In the genomic region with DNA sequence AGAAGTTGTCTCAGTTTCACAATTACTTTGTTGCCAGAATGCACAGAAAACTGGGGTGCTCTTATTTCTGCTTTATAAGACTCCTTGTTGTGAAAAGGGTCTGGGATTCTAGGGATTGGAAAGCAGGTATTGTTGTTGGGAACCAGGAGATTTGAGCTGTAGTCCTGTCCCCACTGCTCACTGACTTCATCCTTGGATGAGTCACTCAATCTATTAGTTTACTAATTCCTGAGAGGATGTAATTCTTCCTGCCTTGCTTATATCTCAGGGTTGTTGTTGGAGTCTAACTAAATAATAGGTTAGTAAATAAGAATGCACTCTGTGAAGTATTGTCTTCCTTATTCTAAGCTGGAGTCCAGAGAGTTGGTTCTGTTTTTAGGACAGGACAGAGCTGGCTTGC, we compare ENCODE assay signal across 18 cellular contexts.
DNase-seq lines count a peak whose midpoint lies in the region; ATAC-seq and TF ChIP-seq lines count a peak whose summit lies in the region.
"Had no signal": no experiment of that assay in that cellular context is flagged by ENCODE, and none has a peak within 500 bp of the region (broad histone marks: within the 10 kb centered on the region; RNA-seq: fewer than 3 reads in every experiment).

No MANE protein-coding gene starts in this region.

- ATAC-seq in PC-3, result peak; percentile 69
- ATAC-seq in HG03378 (IDR thresholded peaks at IDR 0.05; ENCODE audit: unreplicated experiment), result no peak

- no peaks in the 10 kb centered on the region for H3K9me2 ChIP-seq in PC-3 (replicated peaks; ENCODE audit: low read length)

- peak overlapping the region; percentile 41; the same call in 1 of the 2 replicates for H3K4me3 ChIP-seq in PC-3 (ENCODE audit: low read length)
- H3K4me3 ChIP-seq in esophagus muscularis mucosa, result no peak overlapping the region
- no peak overlapping the region for H3K4me3 ChIP-seq in smooth muscle cell
- H3K4me3 ChIP-seq: SJCRH30 had no signal

- H3K27me3 ChIP-seq in PC-3 (ENCODE audit: low read length), result peaks cover 20% of the 10 kb centered on the region
- H3K27me3 ChIP-seq in esophagus muscularis mucosa, result no peaks in the 10 kb centered on the region
- H3K27me3 ChIP-seq in smooth muscle cell (ENCODE audit: low read depth), result peaks cover 4% of the 10 kb centered on the region
- H3K27me3 ChIP-seq: SJCRH30 had no signal

- no peak overlapping the region for H2AFZ ChIP-seq in PC-3 (ENCODE audit: low read length)
- H2AFZ ChIP-seq in smooth muscle cell (ENCODE audit: low read depth), result no peak overlapping the region

- BruUV-seq in PC-3 (replicated peaks; lab: Mats Ljungman, UMichigan), result no TSS peak

- DNase-seq in H4 (ENCODE audit: low spot score) (peak; percentile 18), PC-3 (peak; percentile 70), esophagus muscularis mucosa (ENCODE audit: extremely low spot score) (peak; percentile 24), smooth muscle cell (lab: John Stamatoyannopoulos, UW; ENCODE audit: unreplicated experiment) (no peak), GM10248 (ENCODE audit: extremely low spot score) (no peak)
- DNase-seq in activated effector memory CD4-positive, alpha-beta T cell treated with Interleukin-2 at 50 U/mL for 16 hours, result no peak
- DNase-seq: Caco-2; CD4-positive, alpha-beta T cell; GOT3; IMR-90; MM.1S; NCI-H1092; NCI-H2227 treated with DMSO at 0.1 percent for 48 hours; NCI-H510A treated with DMSO at 0.1 percent for 48 hours; NCI-H774; T-helper 2 cell had no signal

- peak overlapping the region; percentile 79 for H3K4me2 ChIP-seq in PC-3 (ENCODE audit: low read length)
- H3K4me2 ChIP-seq in smooth muscle cell, result no peak overlapping the region

- TF ChIP-seq CTCF in PC-3 (conservative IDR thresholded peaks at IDR 0.05; ENCODE audit: low read depth, low read length), result no peak
- TF ChIP-seq CTCF in esophagus muscularis mucosa (IDR thresholded peaks at IDR 0.05), result no peak
- TF ChIP-seq CTCF in smooth muscle cell (IDR thresholded peaks at IDR 0.05; ENCODE audit: borderline replicate concordance, insufficient read depth, poor library complexity, severe bottlenecking), result no peak
- no peak for TF ChIP-seq CTCF in GM10248 (IDR thresholded peaks at IDR 0.05; ENCODE audit: control extremely low read depth, extremely low read depth, low read depth, missing control alignments)

- H3K79me2 ChIP-seq in PC-3 (ENCODE audit: low read length) (no peaks in the 10 kb centered on the region), smooth muscle cell (ENCODE audit: low read depth) (no peaks in the 10 kb centered on the region)

- H3K9ac ChIP-seq in PC-3 (ENCODE audit: low read length), result peak overlapping the region; percentile 53
- H3K9ac ChIP-seq in smooth muscle cell (ENCODE audit: low read depth), result peak overlapping the region; percentile 37

- H3K4me1 ChIP-seq in PC-3 (ENCODE audit: insufficient read depth, low read length), result peaks cover 25% of the 10 kb centered on the region
- H3K4me1 ChIP-seq in esophagus muscularis mucosa, result peaks cover 0 to 6% (median 4%) of the 10 kb centered on the region in 4 donors
- H3K4me1 ChIP-seq in smooth muscle cell (ENCODE audit: low read depth), result no peaks in the 10 kb centered on the region
- H3K4me1 ChIP-seq: SJCRH30 had no signal

- H3F3A ChIP-seq in PC-3 (ENCODE audit: low read length, unreplicated experiment) (no peaks in the 10 kb centered on the region), smooth muscle cell (ENCODE audit: low read depth) (no peaks in the 10 kb centered on the region)

- no peaks in the 10 kb centered on the region for H3K9me3 ChIP-seq in PC-3 (ENCODE audit: low read length)
- no peaks in the 10 kb centered on the region for H3K9me3 ChIP-seq in esophagus muscularis mucosa
- H3K9me3 ChIP-seq in smooth muscle cell (replicated peaks; ENCODE audit: low read depth), result no peaks in the 10 kb centered on the region
- H3K9me3 ChIP-seq: Caco-2, SJCRH30 had no signal

- no peaks in the 10 kb centered on the region for H3K36me3 ChIP-seq in PC-3 (ENCODE audit: low read depth, low read length)
- no peaks in the 10 kb centered on the region for H3K36me3 ChIP-seq in esophagus muscularis mucosa
- no peaks in the 10 kb centered on the region for H3K36me3 ChIP-seq in smooth muscle cell (ENCODE audit: low read depth)
- H3K36me3 ChIP-seq: SJCRH30 had no signal

- H3K27ac ChIP-seq in PC-3 (ENCODE audit: low read length), result peak overlapping the region; percentile 85
- H3K27ac ChIP-seq in esophagus muscularis mucosa (replicated peaks in 1 of 4), result no peak overlapping the region
- peak overlapping the region; percentile 69 for H3K27ac ChIP-seq in smooth muscle cell (ENCODE audit: low read depth)
- H3K27ac ChIP-seq: SJCRH30 had no signal

- intact Hi-C loops in PC-3 (cut with micrococcal nuclease) (no loop called here), esophagus muscularis mucosa (cut with DNase I) (no loop called here)

- POLR2A ChIA-PET in PC-3 (lab: Charles Lee; ENCODE audit: unreplicated experiment) (interaction anchor here (0.5 kb wide), 1 partner anchor 95 kb away, joined by 4 read pairs; no protein-coding TSS in a partner anchor), GM10248 (lab: Yijun Ruan, JAX) (no interaction called here)

- TF ChIP-seq POLR2A in esophagus muscularis mucosa (IDR thresholded peaks at IDR 0.05; ENCODE audit: low read depth), result no peak

- no peaks in the 10 kb centered on the region for H4K20me1 ChIP-seq in PC-3 (ENCODE audit: low read length)
- H4K20me1 ChIP-seq in smooth muscle cell (ENCODE audit: low read depth), result no peaks in the 10 kb centered on the region

- CTCF ChIA-PET in PC-3 (lab: Charles Lee) (no interaction called here), GM10248 (lab: Yijun Ruan, JAX) (interaction anchor here (0.8 to 1.6 kb wide), 4 partner anchors 15 to 233 kb away, joined by 3 to 4 read pairs (median 3); no protein-coding TSS in a partner anchor)

- TF ChIP-seq EP300 in esophagus muscularis mucosa (IDR thresholded peaks at IDR 0.05), result no peak

Comparison
In these comparisons a context has a peak if more than half of its experiments do, and no peak if none do; other contexts are left out.
1. DNase-seq: peak in H4 (single experiment), PC-3 (single experiment) and esophagus muscularis mucosa (single experiment); none in smooth muscle cell (single experiment), activated effector memory CD4-positive, alpha-beta T cell treated with Interleukin-2 at 50 U/mL for 16 hours (single experiment) and GM10248 (single experiment).
2. H3K27ac ChIP-seq: peak in PC-3 (single experiment) and smooth muscle cell (single experiment); none in esophagus muscularis mucosa (0 of 4).